Comparison of ENCODE assay signal across 1 cellular context in genomic region chr4:141046255-141046654, GRCh38.
TF ChIP-seq lines count a peak whose summit lies in the region.

No MANE protein-coding gene starts in this region.

TF ChIP-seq in IMR-90, 13 proteins besides CTCF, POLR2A, EP300 and RAD21 (continued from another document):
- no peak for TF ChIP-seq ELK1 (IDR thresholded peaks at IDR 0.05; ENCODE audit: borderline replicate concordance, low read depth, low read length)
- peak; percentile 86 for TF ChIP-seq CEBPB (IDR thresholded peaks at IDR 0.05; ENCODE audit: low read depth, low read length)
- TF ChIP-seq RCOR1 (IDR thresholded peaks at IDR 0.05; ENCODE audit: insufficient replicate concordance, low read length): peak; percentile 94
- peak; percentile 34; the same call in 1 of the 2 replicates for TF ChIP-seq NFE2L2 (IDR thresholded peaks at IDR 0.05; ENCODE audit: low read depth, low read length)
- peak; percentile 56; the same call in 1 of the 2 replicates for TF ChIP-seq MXI1 (IDR thresholded peaks at IDR 0.05; ENCODE audit: borderline replicate concordance, low read depth, low read length)
- peak; percentile 83 for TF ChIP-seq BHLHE40 (IDR thresholded peaks at IDR 0.05; ENCODE audit: low read depth, low read length)
- TF ChIP-seq USF2 (IDR thresholded peaks at IDR 0.05; ENCODE audit: low read depth, low read length): no peak
- no peak for TF ChIP-seq RFX5 (IDR thresholded peaks at IDR 0.05; ENCODE audit: low read depth, low read length)
TF ChIP-seq in IMR-90: peak in this region for 7.
